ENCODE assay signal across 31 cellular contexts in genomic region chrX:109614951-109615350, GRCh38. TPM values are rescaled to one million over a fixed set of nuclear protein-coding genes. Genes with fewer than 3 reads are reported as not detected.
"Had no signal": no experiment of that assay in that cellular context is flagged by ENCODE, and none has a peak within 500 bp of the region (broad histone marks: within the 10 kb centered on the region; RNA-seq: fewer than 3 reads in every experiment).

No MANE protein-coding gene starts in this region.

- FAIRE-seq: bronchial epithelial cell, frontal cortex had no signal

- H3K4me3 ChIP-seq: ascending aorta, coronary artery, dorsolateral prefrontal cortex had no signal

- H3K4me3 Mint-ChIP-seq: activated CD4-positive, alpha-beta memory T cell treated with anti-CD3 and anti-CD28 coated beads for 36 hours; activated CD4-positive, alpha-beta T cell treated with anti-CD3 and anti-CD28 coated beads for 36 hours; activated CD4-positive, alpha-beta T cell treated with anti-CD3 and anti-CD28 coated beads, Interleukin-2, amount 10 ng/mL, durations not matched to agents 24 days and 14 days; activated naive CD4-positive, alpha-beta T cell treated with anti-CD3 and anti-CD28 coated beads, Interleukin-2, amount 10 ng/mL, durations not matched to agents 7 days and 5 days; activated naive CD8-positive, alpha-beta T cell treated with anti-CD3 and anti-CD28 coated beads, Interleukin-2, amount 10 ng/mL, durations not matched to agents 7 days and 5 days; activated T-cell treated with anti-CD3 and anti-CD28 coated beads, Interleukin-2, amount 50 U/mL, for 24 hours; activated T-cell treated with anti-CD3 and anti-CD28 coated beads, Interleukin-2, amount 50 U/mL, for 72 hours; central memory CD8-positive, alpha-beta T cell; dendritic cell treated with granulocyte-macrophage colony-stimulating factor and Interleukin-4, amounts not matched to agents 40 ng/mL and 50 ng/mL, for 4 days; endodermal cell; T-cell; T-helper 1 cell treated with Interleukin-12 subunit alpha and Interleukin-12 subunit beta and Interleukin-4 antibody, amounts not matched to agents 30 μg/mL and 1 μg/mL, for 36 hours had no signal

- H3K9me3 Mint-ChIP-seq: activated CD4-positive, alpha-beta memory T cell treated with anti-CD3 and anti-CD28 coated beads for 36 hours; activated CD4-positive, alpha-beta T cell treated with anti-CD3 and anti-CD28 coated beads, Interleukin-2, amount 10 ng/mL, durations not matched to agents 24 days and 14 days; activated naive CD4-positive, alpha-beta T cell treated with anti-CD3 and anti-CD28 coated beads, Interleukin-2, amount 10 ng/mL, durations not matched to agents 7 days and 5 days; activated naive CD4-positive, alpha-beta T cell treated with anti-CD3 and anti-CD28 coated beads, Interleukin-2, amount 50 U/mL, for 72 hours; activated naive CD8-positive, alpha-beta T cell treated with anti-CD3 and anti-CD28 coated beads, Interleukin-2, amount 10 ng/mL, durations not matched to agents 7 days and 5 days; activated T-cell treated with anti-CD3 and anti-CD28 coated beads, Interleukin-2, amount 50 U/mL, for 24 hours; activated T-cell treated with anti-CD3 and anti-CD28 coated beads, Interleukin-2, amount 50 U/mL, for 72 hours; central memory CD8-positive, alpha-beta T cell; dendritic cell treated with granulocyte-macrophage colony-stimulating factor and Interleukin-4, amounts not matched to agents 40 ng/mL and 50 ng/mL, for 4 days; endodermal cell; T-cell; T-helper 1 cell treated with Interleukin-12 subunit alpha and Interleukin-12 subunit beta and Interleukin-4 antibody, amounts not matched to agents 30 μg/mL and 1 μg/mL, for 36 hours had no signal

- H3K27ac Mint-ChIP-seq: activated CD4-positive, alpha-beta memory T cell treated with anti-CD3 and anti-CD28 coated beads for 36 hours; activated CD4-positive, alpha-beta T cell treated with anti-CD3 and anti-CD28 coated beads for 36 hours; activated CD4-positive, alpha-beta T cell treated with anti-CD3 and anti-CD28 coated beads, Interleukin-2, amount 10 ng/mL, durations not matched to agents 24 days and 14 days; activated naive CD4-positive, alpha-beta T cell treated with anti-CD3 and anti-CD28 coated beads, Interleukin-2, amount 10 ng/mL, durations not matched to agents 7 days and 5 days; activated naive CD4-positive, alpha-beta T cell treated with anti-CD3 and anti-CD28 coated beads, Interleukin-2, amount 50 U/mL, for 72 hours; activated naive CD8-positive, alpha-beta T cell treated with anti-CD3 and anti-CD28 coated beads, Interleukin-2, amount 10 ng/mL, durations not matched to agents 7 days and 5 days; activated T-cell treated with anti-CD3 and anti-CD28 coated beads, Interleukin-2, amount 50 U/mL, for 24 hours; activated T-cell treated with anti-CD3 and anti-CD28 coated beads, Interleukin-2, amount 50 U/mL, for 72 hours; dendritic cell treated with granulocyte-macrophage colony-stimulating factor and Interleukin-4, amounts not matched to agents 40 ng/mL and 50 ng/mL, for 4 days; endodermal cell; T-cell; T-helper 1 cell treated with Interleukin-12 subunit alpha and Interleukin-12 subunit beta and Interleukin-4 antibody, amounts not matched to agents 30 μg/mL and 1 μg/mL, for 36 hours had no signal

- ATAC-seq: activated CD4-positive, alpha-beta T cell treated with anti-CD3 and anti-CD28 coated beads for 36 hours; activated naive CD4-positive, alpha-beta T cell treated with anti-CD3 and anti-CD28 coated beads, Interleukin-2, amount 50 U/mL, for 72 hours; activated T-cell treated with anti-CD3 and anti-CD28 coated beads, Interleukin-2, amount 50 U/mL, for 72 hours; esophagus mucosa; T-cell had no signal

- H3K4me1 ChIP-seq: ascending aorta had no signal

- H3K27me3 Mint-ChIP-seq: activated CD4-positive, alpha-beta memory T cell treated with anti-CD3 and anti-CD28 coated beads for 36 hours; activated CD4-positive, alpha-beta T cell treated with anti-CD3 and anti-CD28 coated beads for 36 hours; activated CD4-positive, alpha-beta T cell treated with anti-CD3 and anti-CD28 coated beads, Interleukin-2, amount 10 ng/mL, durations not matched to agents 24 days and 14 days; activated naive CD4-positive, alpha-beta T cell treated with anti-CD3 and anti-CD28 coated beads, Interleukin-2, amount 10 ng/mL, durations not matched to agents 7 days and 5 days; central memory CD8-positive, alpha-beta T cell; dendritic cell treated with granulocyte-macrophage colony-stimulating factor and Interleukin-4, amounts not matched to agents 40 ng/mL and 50 ng/mL, for 4 days had no signal

- H3K9me3 ChIP-seq: ascending aorta had no signal

- H3K36me3 Mint-ChIP-seq: activated CD4-positive, alpha-beta memory T cell treated with anti-CD3 and anti-CD28 coated beads for 36 hours; activated naive CD4-positive, alpha-beta T cell treated with anti-CD3 and anti-CD28 coated beads, Interleukin-2, amount 10 ng/mL, durations not matched to agents 7 days and 5 days; activated naive CD4-positive, alpha-beta T cell treated with anti-CD3 and anti-CD28 coated beads, Interleukin-2, amount 50 U/mL, for 72 hours; activated naive CD8-positive, alpha-beta T cell treated with anti-CD3 and anti-CD28 coated beads, Interleukin-2, amount 10 ng/mL, durations not matched to agents 7 days and 5 days; T-cell had no signal

- DNase-seq: activated CD4-positive, alpha-beta memory T cell treated with anti-CD3 and anti-CD28 coated beads for 36 hours; activated CD4-positive, alpha-beta T cell treated with anti-CD3 and anti-CD28 coated beads for 36 hours; activated CD4-positive, alpha-beta T cell treated with anti-CD3 and anti-CD28 coated beads, Interleukin-2, amount 10 ng/mL, durations not matched to agents 24 days and 14 days; activated CD4-positive, CD25-positive, alpha-beta regulatory T cell; activated CD4-positive, CD25-positive, alpha-beta regulatory T cell treated with anti-CD3 and anti-CD28 coated beads, Interleukin-2, amount 50 U/mL, for 72 hours; activated CD8-positive, alpha-beta memory T cell treated with anti-CD3 and anti-CD28 coated beads, Interleukin-2, amount 50 U/mL, for 48 hours; activated gamma-delta T cell; activated naive CD4-positive, alpha-beta T cell; activated naive CD4-positive, alpha-beta T cell treated with anti-CD3 and anti-CD28 coated beads, Interleukin-2, amount 10 ng/mL, durations not matched to agents 7 days and 5 days; activated naive CD8-positive, alpha-beta T cell treated with anti-CD3 and anti-CD28 coated beads, Interleukin-2, amount 10 ng/mL, durations not matched to agents 7 days and 5 days; activated T-cell treated with anti-CD3 and anti-CD28 coated beads for 4 hours; activated T-cell treated with anti-CD3 and anti-CD28 coated beads, Interleukin-2, amount 50 U/mL, for 24 hours; activated T-cell treated with anti-CD3 and anti-CD28 coated beads, Interleukin-2, amount 50 U/mL, for 72 hours; brain microvascular endothelial cell; dorsolateral prefrontal cortex; effector memory CD4-positive, alpha-beta T cell; endodermal cell; foreskin fibroblast; SW 1271; T-cell; T-helper 9 cell had no signal

- H3K36me3 ChIP-seq: ascending aorta, brain microvascular endothelial cell had no signal

- H3K4me1 Mint-ChIP-seq: activated CD4-positive, alpha-beta T cell treated with anti-CD3 and anti-CD28 coated beads for 36 hours; activated CD4-positive, alpha-beta T cell treated with anti-CD3 and anti-CD28 coated beads, Interleukin-2, amount 10 ng/mL, durations not matched to agents 24 days and 14 days; activated naive CD4-positive, alpha-beta T cell treated with anti-CD3 and anti-CD28 coated beads, Interleukin-2, amount 10 ng/mL, durations not matched to agents 7 days and 5 days; activated naive CD8-positive, alpha-beta T cell treated with anti-CD3 and anti-CD28 coated beads, Interleukin-2, amount 10 ng/mL, durations not matched to agents 7 days and 5 days; central memory CD8-positive, alpha-beta T cell; T-cell had no signal

- H3K27me3 ChIP-seq: ascending aorta, brain microvascular endothelial cell had no signal

- H3K27ac ChIP-seq: ascending aorta, brain microvascular endothelial cell, coronary artery, dorsolateral prefrontal cortex had no signal

RNA-seq across cellular contexts. Expression of gene KCNE5, which starts 10.0 kb away (rescaled TPM):
- total RNA-seq: ascending aorta, epithelial cell of proximal tubule, esophagus mucosa had no signal
